1 cellular context compared by ENCODE assay signal in genomic region chr1:6198646-6199297, GRCh38.
A peak's percentile ranks its signal among the peaks of the same experiment; 100 is the strongest.
TF ChIP-seq lines count a peak whose summit lies in the region.

No MANE protein-coding gene starts in this region.

TF ChIP-seq in HepG2, 621 proteins besides CTCF, POLR2A, EP300 and RAD21:
- TF ChIP-seq ZC3H13 (CRISPR knock-in tag; IDR thresholded peaks at IDR 0.05) (no peak), PAF1 (CRISPR knock-in tag; IDR thresholded peaks at IDR 0.05) (no peak), ZBTB7B (CRISPR knock-in tag; IDR thresholded peaks at IDR 0.05) (no peak), ZNF282 (IDR thresholded peaks at IDR 0.05; ENCODE audit: partially characterized antibody) (no peak), MAZ (IDR thresholded peaks at IDR 0.05; ENCODE audit: borderline replicate concordance, low read depth, low read length) (no peak), MAZ (CRISPR knock-in tag; IDR thresholded peaks at IDR 0.05; ENCODE audit: low read depth) (no peak), NR1H2 (CRISPR knock-in tag; IDR thresholded peaks at IDR 0.05; ENCODE audit: borderline replicate concordance, low read depth) (no peak), HDAC2 (CRISPR knock-in tag; IDR thresholded peaks at IDR 0.05) (no peak), EHMT2 (IDR thresholded peaks at IDR 0.05; ENCODE audit: borderline replicate concordance, low read depth, low read length) (no peak), HNRNPL (IDR thresholded peaks at IDR 0.05; ENCODE audit: low read depth, low read length) (no peak), ZBTB38 (CRISPR knock-in tag; IDR thresholded peaks at IDR 0.05) (no peak), KLF11 (CRISPR knock-in tag; IDR thresholded peaks at IDR 0.05) (no peak), RFX1 (IDR thresholded peaks at IDR 0.05) (no peak), SETDB1 (CRISPR knock-in tag; IDR thresholded peaks at IDR 0.05; ENCODE audit: borderline replicate concordance) (no peak), SMARCE1 (IDR thresholded peaks at IDR 0.05; ENCODE audit: borderline replicate concordance) (no peak), GATAD2A (CRISPR knock-in tag; IDR thresholded peaks at IDR 0.05) (no peak; the same call in 1 of the 2 replicates), ZNF234 (CRISPR knock-in tag; conservative IDR thresholded peaks at IDR 0.05) (peak; percentile 86; the same call in 1 of the 2 replicates), ZNF704 (CRISPR knock-in tag; IDR thresholded peaks at IDR 0.05; ENCODE audit: borderline replicate concordance) (no peak), HMGA1 (CRISPR knock-in tag; conservative IDR thresholded peaks at IDR 0.05) (no peak), ZNF672 (CRISPR knock-in tag; IDR thresholded peaks at IDR 0.05) (no peak), ZNF430 (CRISPR knock-in tag; IDR thresholded peaks at IDR 0.05) (no peak), PAX8 (CRISPR knock-in tag; IDR thresholded peaks at IDR 0.05; ENCODE audit: borderline replicate concordance) (no peak), POLR2G (IDR thresholded peaks at IDR 0.05; ENCODE audit: low read depth, low read length) (no peak), ZXDC (CRISPR knock-in tag; IDR thresholded peaks at IDR 0.05) (peak; percentile 13; the same call in 1 of the 2 replicates), MAFG (CRISPR knock-in tag; IDR thresholded peaks at IDR 0.05) (0 out of 2 replicates have a peak, but pooled peaks have one; percentile 53), RCOR2 (CRISPR knock-in tag; IDR thresholded peaks at IDR 0.05) (no peak), REL (CRISPR knock-in tag; conservative IDR thresholded peaks at IDR 0.05) (no peak), NFE2L1 (CRISPR knock-in tag; IDR thresholded peaks at IDR 0.05; ENCODE audit: borderline replicate concordance) (no peak), ZNF18 (CRISPR knock-in tag; IDR thresholded peaks at IDR 0.05; ENCODE audit: insufficient replicate concordance) (peak; percentile 40), ZNF446 (CRISPR knock-in tag; IDR thresholded peaks at IDR 0.05) (0 out of 2 replicates have a peak, but pooled peaks have one; percentile 3), ZNF770 (CRISPR knock-in tag; IDR thresholded peaks at IDR 0.05) (no peak), ATM (IDR thresholded peaks at IDR 0.05; ENCODE audit: borderline replicate concordance) (no peak), DZIP1 (CRISPR knock-in tag; IDR thresholded peaks at IDR 0.05) (0 out of 2 replicates have a peak, but pooled peaks have one; percentile 17), ZNF703 (CRISPR knock-in tag; IDR thresholded peaks at IDR 0.05; ENCODE audit: borderline replicate concordance) (no peak), ZNF558 (CRISPR knock-in tag; IDR thresholded peaks at IDR 0.05; ENCODE audit: borderline replicate concordance) (no peak), NR0B2 (CRISPR knock-in tag; IDR thresholded peaks at IDR 0.05) (no peak), E2F1 (CRISPR knock-in tag; IDR thresholded peaks at IDR 0.05) (0 out of 2 replicates have a peak, but pooled peaks have one; percentile 25), NFATC3 (CRISPR knock-in tag; IDR thresholded peaks at IDR 0.05) (no peak), GABPA (IDR thresholded peaks at IDR 0.05; ENCODE audit: low read depth, low read length) (no peak), GABPA (CRISPR knock-in tag; IDR thresholded peaks at IDR 0.05; ENCODE audit: low read depth) (no peak), HMG20B (CRISPR knock-in tag; conservative IDR thresholded peaks at IDR 0.05) (no peak), SYNCRIP (IDR thresholded peaks at IDR 0.05; ENCODE audit: insufficient read depth, low read depth, low read length) (no peak)
- TF ChIP-seq, protein P1, sequence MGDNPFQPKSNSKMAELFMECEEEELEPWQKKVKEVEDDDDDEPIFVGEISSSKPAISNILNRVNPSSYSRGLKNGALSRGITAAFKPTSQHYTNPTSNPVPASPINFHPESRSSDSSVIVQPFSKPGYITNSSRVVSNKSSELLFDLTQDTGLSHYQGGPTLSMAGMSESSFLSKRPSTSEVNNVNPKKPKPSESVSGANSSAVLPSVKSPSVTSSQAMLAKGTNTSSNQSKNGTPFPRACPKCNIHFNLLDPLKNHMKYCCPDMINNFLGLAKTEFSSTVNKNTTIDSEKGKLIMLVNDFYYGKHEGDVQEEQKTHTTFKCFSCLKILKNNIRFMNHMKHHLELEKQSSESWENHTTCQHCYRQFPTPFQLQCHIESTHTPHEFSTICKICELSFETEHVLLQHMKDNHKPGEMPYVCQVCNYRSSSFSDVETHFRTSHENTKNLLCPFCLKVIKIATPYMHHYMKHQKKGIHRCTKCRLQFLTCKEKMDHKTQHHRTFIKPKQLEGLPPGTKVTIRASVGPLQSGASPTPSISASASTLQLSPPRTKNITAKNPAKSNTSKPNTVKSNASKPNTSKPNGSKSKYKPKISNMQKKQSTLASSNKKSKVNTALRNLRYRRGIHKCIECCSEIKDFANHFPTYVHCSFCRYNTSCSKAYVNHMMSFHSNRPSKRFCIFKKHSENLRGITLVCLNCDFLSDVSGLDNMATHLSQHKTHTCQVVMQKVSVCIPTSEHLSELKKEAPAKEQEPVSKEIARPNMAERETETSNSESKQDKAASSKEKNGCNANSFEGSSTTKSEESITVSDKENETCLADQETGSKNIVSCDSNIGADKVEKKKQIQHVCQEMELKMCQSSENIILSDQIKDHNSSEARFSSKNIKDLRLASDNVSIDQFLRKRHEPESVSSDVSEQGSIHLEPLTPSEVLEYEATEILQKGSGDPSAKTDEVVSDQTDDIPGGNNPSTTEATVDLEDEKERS (CRISPR knock-in tag; IDR thresholded peaks at IDR 0.05) = no peak
- TF ChIP-seq, protein P2, sequence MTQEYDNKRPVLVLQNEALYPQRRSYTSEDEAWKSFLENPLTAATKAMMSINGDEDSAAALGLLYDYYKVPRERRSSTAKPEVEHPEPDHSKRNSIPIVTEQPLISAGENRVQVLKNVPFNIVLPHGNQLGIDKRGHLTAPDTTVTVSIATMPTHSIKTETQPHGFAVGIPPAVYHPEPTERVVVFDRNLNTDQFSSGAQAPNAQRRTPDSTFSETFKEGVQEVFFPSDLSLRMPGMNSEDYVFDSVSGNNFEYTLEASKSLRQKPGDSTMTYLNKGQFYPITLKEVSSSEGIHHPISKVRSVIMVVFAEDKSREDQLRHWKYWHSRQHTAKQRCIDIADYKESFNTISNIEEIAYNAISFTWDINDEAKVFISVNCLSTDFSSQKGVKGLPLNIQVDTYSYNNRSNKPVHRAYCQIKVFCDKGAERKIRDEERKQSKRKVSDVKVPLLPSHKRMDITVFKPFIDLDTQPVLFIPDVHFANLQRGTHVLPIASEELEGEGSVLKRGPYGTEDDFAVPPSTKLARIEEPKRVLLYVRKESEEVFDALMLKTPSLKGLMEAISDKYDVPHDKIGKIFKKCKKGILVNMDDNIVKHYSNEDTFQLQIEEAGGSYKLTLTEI (CRISPR knock-in tag; conservative IDR thresholded peaks at IDR 0.05) = no peak
- TF ChIP-seq, protein P3, sequence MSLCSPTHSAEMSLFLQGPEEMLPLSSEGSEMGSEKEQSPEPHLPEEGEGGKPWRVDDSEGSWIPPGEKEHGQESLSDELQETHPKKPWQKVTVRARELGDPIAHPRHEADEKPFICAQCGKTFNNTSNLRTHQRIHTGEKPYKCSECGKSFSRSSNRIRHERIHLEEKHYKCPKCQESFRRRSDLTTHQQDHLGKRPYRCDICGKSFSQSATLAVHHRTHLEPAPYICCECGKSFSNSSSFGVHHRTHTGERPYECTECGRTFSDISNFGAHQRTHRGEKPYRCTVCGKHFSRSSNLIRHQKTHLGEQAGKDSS (CRISPR knock-in tag; IDR thresholded peaks at IDR 0.05; ENCODE audit: borderline replicate concordance, low read depth) = no peak
TF ChIP-seq in HepG2: peak in this region for 7.
